ENCODE assay signal across 29 cellular contexts in the genomic region with DNA sequence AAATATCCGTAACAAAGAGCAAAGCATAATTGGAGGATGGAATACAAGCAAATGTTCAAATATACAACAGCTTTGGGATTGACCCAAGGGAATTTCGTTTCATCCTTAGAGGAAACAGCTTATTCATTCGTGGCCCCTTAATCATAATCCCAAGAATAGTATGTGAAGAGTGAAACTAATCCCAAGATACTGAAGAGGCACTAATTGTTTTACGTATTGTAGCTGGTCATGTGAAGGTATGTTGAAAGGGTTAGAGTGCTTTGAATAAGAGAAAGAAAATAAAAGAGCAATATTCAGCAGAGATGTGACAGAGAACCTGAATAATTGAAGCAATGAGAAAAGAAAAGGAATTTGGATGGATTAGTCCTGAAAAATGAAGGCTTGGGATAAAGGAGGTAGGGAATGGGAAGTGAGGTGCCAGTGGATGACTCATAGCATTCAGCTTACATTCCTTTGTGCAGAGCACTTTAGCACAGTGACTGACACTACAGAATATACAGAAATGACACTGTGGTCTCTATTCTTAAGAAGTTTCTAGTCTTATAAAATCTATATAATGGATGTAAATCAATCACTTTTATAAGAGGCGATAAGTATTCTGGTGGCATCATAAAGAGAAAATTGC.
DNase-seq lines count a peak whose midpoint lies in the region; ATAC-seq lines count a peak whose summit lies in the region.
"Had no signal": no experiment of that assay in that cellular context is flagged by ENCODE, and none has a peak within 500 bp of the region (broad histone marks: within the 10 kb centered on the region; RNA-seq: fewer than 3 reads in every experiment).

No MANE protein-coding gene starts in this region.

- H3K4me1 ChIP-seq in naive thymus-derived CD4-positive, alpha-beta T cell (ENCODE audit: control insufficient read depth in 2 of 2, insufficient read depth in 2 of 2, low read length in 2 of 2): no peaks in the 10 kb centered on the region
- H3K4me1 ChIP-seq: heart left ventricle, sigmoid colon, upper lobe of left lung had no signal

- peaks cover 0 to 19% (median 6%) of the 10 kb centered on the region in 5 donors for H3K27me3 Mint-ChIP-seq in naive thymus-derived CD4-positive, alpha-beta T cell
- H3K27me3 Mint-ChIP-seq: stimulated activated memory B cell treated with anti-CD40 and anti-IgM and Interleukin-4, amounts not matched to agents 10 μg/mL and 1 μg/mL and 100 μg/mL, for 72 hours had no signal

- no peak overlapping the region for H3K27ac ChIP-seq in naive thymus-derived CD4-positive, alpha-beta T cell (ENCODE audit: low read depth, low read length)
- H3K27ac ChIP-seq: brain microvascular endothelial cell, epithelial cell of prostate, heart left ventricle, sigmoid colon, upper lobe of left lung had no signal

- peaks cover 0 to 5% (median 0%) of the 10 kb centered on the region in 11 donors for H3K9me3 Mint-ChIP-seq in naive thymus-derived CD4-positive, alpha-beta T cell
- H3K9me3 Mint-ChIP-seq: activated B cell treated with CpG ODN at 0.5 μM for 24 hours; activated T-cell treated with anti-CD3 and anti-CD28 coated beads, Interleukin-2, amount 50 U/mL, for 72 hours; neural crest cell; stimulated activated memory B cell treated with anti-CD40 and anti-IgM and Interleukin-4, amounts not matched to agents 10 μg/mL and 1 μg/mL and 100 μg/mL, for 72 hours had no signal

- no peaks in the 10 kb centered on the region for H3K4me1 Mint-ChIP-seq in naive thymus-derived CD4-positive, alpha-beta T cell
- H3K4me1 Mint-ChIP-seq: activated B cell treated with CpG ODN at 0.5 μM for 24 hours had no signal

- POLR2A ChIA-PET in naive thymus-derived CD4-positive, alpha-beta T cell (lab: Charles Lee): no interaction called here

- CTCF ChIA-PET in naive thymus-derived CD4-positive, alpha-beta T cell (lab: Charles Lee): no interaction called here

- no peak overlapping the region for H3K4me3 ChIP-seq in naive thymus-derived CD4-positive, alpha-beta T cell (ENCODE audit: low read length)
- H3K4me3 ChIP-seq: heart left ventricle, sigmoid colon, upper lobe of left lung had no signal

- no peaks in the 10 kb centered on the region for H3K36me3 ChIP-seq in naive thymus-derived CD4-positive, alpha-beta T cell (ENCODE audit: control insufficient read depth in 2 of 3, insufficient read depth in 3 of 3, low read length in 3 of 3)
- H3K36me3 ChIP-seq: brain microvascular endothelial cell, heart left ventricle, sigmoid colon, upper lobe of left lung had no signal

- intact Hi-C loops in naive thymus-derived CD4-positive, alpha-beta T cell (cut with micrococcal nuclease): no loop called here

- no peak for ATAC-seq in naive thymus-derived CD4-positive, alpha-beta T cell
- no peak for ATAC-seq in GM21529 (IDR thresholded peaks at IDR 0.05; ENCODE audit: unreplicated experiment)
- no peak for ATAC-seq in HG03565 (IDR thresholded peaks at IDR 0.05; ENCODE audit: unreplicated experiment)
- ATAC-seq: activated T-cell treated with anti-CD3 and anti-CD28 coated beads, Interleukin-2, amount 50 U/mL, for 72 hours; HCT116; heart left ventricle; left cardiac atrium; stimulated activated memory B cell treated with anti-CD40 and anti-IgM and Interleukin-4, amounts not matched to agents 10 μg/mL and 1 μg/mL and 100 μg/mL, for 72 hours had no signal

- H3K27ac Mint-ChIP-seq in naive thymus-derived CD4-positive, alpha-beta T cell: no peak overlapping the region
- H3K27ac Mint-ChIP-seq: activated B cell treated with CpG ODN at 0.5 μM for 24 hours; activated T-cell treated with anti-CD3 and anti-CD28 coated beads, Interleukin-2, amount 50 U/mL, for 72 hours; stimulated activated memory B cell treated with anti-CD40 and anti-IgM and Interleukin-4, amounts not matched to agents 10 μg/mL and 1 μg/mL and 100 μg/mL, for 72 hours had no signal

- no peak overlapping the region for H3K4me3 Mint-ChIP-seq in naive thymus-derived CD4-positive, alpha-beta T cell
- H3K4me3 Mint-ChIP-seq: activated B cell treated with CpG ODN at 0.5 μM for 24 hours; activated T-cell treated with anti-CD3 and anti-CD28 coated beads, Interleukin-2, amount 50 U/mL, for 72 hours; neural crest cell; stimulated activated memory B cell treated with anti-CD40 and anti-IgM and Interleukin-4, amounts not matched to agents 10 μg/mL and 1 μg/mL and 100 μg/mL, for 72 hours had no signal

- H3K9me3 ChIP-seq in naive thymus-derived CD4-positive, alpha-beta T cell (ENCODE audit: control insufficient read depth in 2 of 3, low read length in 3 of 3): no peaks in the 10 kb centered on the region
- H3K9me3 ChIP-seq: heart left ventricle, sigmoid colon, upper lobe of left lung had no signal

- no peaks in the 10 kb centered on the region for H3K27me3 ChIP-seq in naive thymus-derived CD4-positive, alpha-beta T cell (ENCODE audit: control insufficient read depth in 2 of 2, insufficient read depth in 2 of 2, low read length in 2 of 2)
- H3K27me3 ChIP-seq: brain microvascular endothelial cell, heart left ventricle, sigmoid colon, upper lobe of left lung had no signal

- DNase-seq in EH (ENCODE audit: low read depth): peak; percentile 25
- peak; percentile 71 for DNase-seq in HT1080 (ENCODE audit: low read depth)
- DNase-seq in SW480 (ENCODE audit: low spot score): peak; percentile 25
- peak; percentile 7 for DNase-seq in myocyte (ENCODE audit: low read depth)
- no peak for DNase-seq in naive thymus-derived CD4-positive, alpha-beta T cell
- DNase-seq in GM03348 (ENCODE audit: low spot score): no peak
- DNase-seq: activated B cell treated with CpG ODN at 0.5 μM for 24 hours; activated CD4-positive, alpha-beta T cell treated with anti-CD3 and anti-CD28 coated beads, Interleukin-2, amount 50 U/mL, for 4 hours; activated naive CD4-positive, alpha-beta T cell treated with Interleukin-2 at 50 U/mL for 16 hours; activated T-cell treated with anti-CD3 and anti-CD28 coated beads, Interleukin-2, amount 50 U/mL, for 72 hours; brain microvascular endothelial cell; C1 segment of cervical spinal cord; effector CD4-positive, alpha-beta T cell; heart left ventricle; left cardiac atrium; NCI-H1694 treated with DMSO at 0.1 percent for 48 hours; NCI-H2171 treated with DMSO at 0.1 percent for 48 hours; posterior cingulate gyrus; SIG-M5; sigmoid colon; stimulated activated CD4-positive, alpha-beta T cell treated with anti-CD3 and anti-CD28 coated beads, Interleukin-4, amount 100 ng/mL, for 4 hours; T-helper 1 cell; upper lobe of left lung had no signal

- H3K36me3 Mint-ChIP-seq in naive thymus-derived CD4-positive, alpha-beta T cell: no peaks in the 10 kb centered on the region
- H3K36me3 Mint-ChIP-seq: stimulated activated memory B cell treated with anti-CD40 and anti-IgM and Interleukin-4, amounts not matched to agents 10 μg/mL and 1 μg/mL and 100 μg/mL, for 72 hours had no signal

Comparison
In these comparisons a context has a peak if more than half of its experiments do, and no peak if none do; other contexts are left out.
1. DNase-seq: peak in EH (single experiment), HT1080 (single experiment), SW480 (single experiment) and myocyte (single experiment); none in naive thymus-derived CD4-positive, alpha-beta T cell (0 of 9) and GM03348 (single experiment).